9 cellular contexts compared by ENCODE assay signal in genomic region chr7:102061981-102062390, GRCh38.
DNase-seq lines count a peak whose midpoint lies in the region; ATAC-seq and TF ChIP-seq lines count a peak whose summit lies in the region.
"Had no signal": no experiment of that assay in that cellular context is flagged by ENCODE, and none has a peak within 500 bp of the region (broad histone marks: within the 10 kb centered on the region; RNA-seq: fewer than 3 reads in every experiment).

No MANE protein-coding gene starts in this region.

- H3K4me1 ChIP-seq in OCI-LY3 (ENCODE audit: low read length) (peaks cover 29% of the 10 kb centered on the region), neural progenitor cell (peaks cover 4% of the 10 kb centered on the region)

- H3K4me2 ChIP-seq in OCI-LY3 (ENCODE audit: low read length) (peak overlapping the region; percentile 56), neural progenitor cell (no peak overlapping the region)

- peaks cover 18% of the 10 kb centered on the region; the same call in 1 of the 2 replicates for H4K20me1 ChIP-seq in OCI-LY3 (ENCODE audit: insufficient read depth, low read length)
- H4K20me1 ChIP-seq in neural progenitor cell (ENCODE audit: low read depth): peaks cover 26% of the 10 kb centered on the region

- peak; percentile 68 for ATAC-seq in GM18870 (IDR thresholded peaks at IDR 0.05; ENCODE audit: unreplicated experiment)
- ATAC-seq in HG02759 (IDR thresholded peaks at IDR 0.05; ENCODE audit: unreplicated experiment): peak; percentile 89
- ATAC-seq: right cardiac atrium had no signal

- H3K4me3 ChIP-seq in OCI-LY3 (ENCODE audit: low read length) (0 out of 2 replicates have a peak overlapping the region, but pooled peaks have one; percentile 7), neural progenitor cell (no peak overlapping the region)

- no peaks in the 10 kb centered on the region for H3K27me3 ChIP-seq in OCI-LY3 (ENCODE audit: low read depth, low read length)
- no peaks in the 10 kb centered on the region for H3K27me3 ChIP-seq in neural progenitor cell

- no peaks in the 10 kb centered on the region for H3F3A ChIP-seq in neural progenitor cell (ENCODE audit: low read depth)

- H3K9me3 Mint-ChIP-seq in nephron progenitor cell (peaks cover 13% of the 10 kb centered on the region), neural progenitor cell (peaks cover 2% of the 10 kb centered on the region)

- H3K79me2 ChIP-seq in OCI-LY3 (ENCODE audit: low read length) (0 out of 2 replicates have a peak, but pooled peaks cover 4% of the 10 kb centered on the region), neural progenitor cell (ENCODE audit: low read depth) (peaks cover 33% of the 10 kb centered on the region)

- H3K9me3 ChIP-seq in OCI-LY3 (ENCODE audit: insufficient read depth, low read length): no peaks in the 10 kb centered on the region
- H3K9me3 ChIP-seq in neural progenitor cell (ENCODE audit: low read depth): no peaks in the 10 kb centered on the region

- H3K36me3 ChIP-seq in OCI-LY3 (replicated peaks; ENCODE audit: low read depth, low read length) (no peaks in the 10 kb centered on the region), neural progenitor cell (no peaks in the 10 kb centered on the region)

- H3K9ac ChIP-seq in OCI-LY3 (ENCODE audit: low read length): no peak overlapping the region
- no peak overlapping the region for H3K9ac ChIP-seq in neural progenitor cell

- DNase-seq in nephron progenitor cell (peak; percentile 30), DMS53 treated with DMSO at 0.1 percent for 48 hours (lab: John Stamatoyannopoulos, UW; ENCODE audit: unreplicated experiment) (no peak), NCI-H2107 (lab: John Stamatoyannopoulos, UW) (no peak), neural progenitor cell (ENCODE audit: low spot score) (no peak), NCI-H1694 (lab: John Stamatoyannopoulos, UW) (no peak)

- peaks cover 26% of the 10 kb centered on the region for H3K4me1 Mint-ChIP-seq in nephron progenitor cell
- peaks cover 26% of the 10 kb centered on the region for H3K4me1 Mint-ChIP-seq in neural progenitor cell

- no peak overlapping the region for H3K4me3 Mint-ChIP-seq in nephron progenitor cell
- no peak overlapping the region for H3K4me3 Mint-ChIP-seq in neural progenitor cell

- H3K36me3 Mint-ChIP-seq in nephron progenitor cell (ENCODE audit: low read depth): peaks cover 34% of the 10 kb centered on the region
- H3K36me3 Mint-ChIP-seq in neural progenitor cell: peaks cover 5% of the 10 kb centered on the region

- H3K27ac Mint-ChIP-seq in nephron progenitor cell (peak overlapping the region; percentile 62), neural progenitor cell (no peak overlapping the region)

- peak overlapping the region; percentile 12; the same call in 1 of the 2 replicates for H3K27ac ChIP-seq in OCI-LY3 (ENCODE audit: low read length)
- no peak overlapping the region for H3K27ac ChIP-seq in neural progenitor cell

- H2AFZ ChIP-seq in OCI-LY3 (ENCODE audit: low read depth, low read length) (no peak overlapping the region), neural progenitor cell (replicated peaks) (no peak overlapping the region)

- TF ChIP-seq CTCF in OCI-LY3 (IDR thresholded peaks at IDR 0.05; ENCODE audit: low read depth, low read length) (no peak), nephron progenitor cell (IDR thresholded peaks at IDR 0.05) (no peak), neural progenitor cell (IDR thresholded peaks at IDR 0.05) (no peak)

- no peaks in the 10 kb centered on the region for H3K27me3 Mint-ChIP-seq in nephron progenitor cell (ENCODE audit: low read depth, poor library complexity)
- H3K27me3 Mint-ChIP-seq in neural progenitor cell (ENCODE audit: insufficient read depth, low read depth): peaks cover 2% of the 10 kb centered on the region
